25 cellular contexts compared by ENCODE assay signal in the genomic region with DNA sequence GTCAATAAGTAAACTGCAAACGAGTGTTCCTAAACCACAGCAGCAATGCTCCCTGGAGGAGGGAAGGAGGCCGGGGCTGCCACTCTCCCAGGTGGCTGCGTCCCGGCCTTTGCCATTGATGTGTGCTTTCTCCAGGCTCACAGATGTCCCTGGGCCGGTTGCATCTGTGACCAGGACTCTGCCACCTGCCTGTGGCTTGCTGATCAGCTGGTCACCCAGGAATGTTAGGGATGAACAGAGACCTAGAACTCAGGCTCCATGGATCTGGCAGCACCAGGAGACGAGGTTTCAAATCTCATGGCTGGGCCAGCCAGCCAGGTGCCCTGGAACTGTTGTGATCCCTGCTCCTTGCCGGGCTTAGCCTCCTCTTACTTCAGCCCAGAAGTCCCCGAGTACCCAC.
A peak's percentile ranks its signal among the peaks of the same experiment; 100 is the strongest.
DNase-seq lines count a peak whose midpoint lies in the region; TF ChIP-seq lines count a peak whose summit lies in the region.
"Had no signal": no experiment of that assay in that cellular context is flagged by ENCODE, and none has a peak within 500 bp of the region (broad histone marks: within the 10 kb centered on the region; RNA-seq: fewer than 3 reads in every experiment).

No MANE protein-coding gene starts in this region.

- 88% methylated on average over 5 of the region's 8 CpGs for WGBS in esophagus muscularis mucosa
- WGBS in mammary epithelial cell (ENCODE audit: low coverage, missing lambda C conversion rate): 97% methylated on average over 5 of the region's 8 CpGs

- H3K9me3 Mint-ChIP-seq in nephron: no peaks in the 10 kb centered on the region
- H3K9me3 Mint-ChIP-seq: CD4-positive, alpha-beta memory T cell had no signal

- peak overlapping the region; percentile 4 to 86 (median 46) for H3K27ac Mint-ChIP-seq in nephron
- H3K27ac Mint-ChIP-seq: CD4-positive, alpha-beta memory T cell had no signal

- H2AFZ ChIP-seq in mammary epithelial cell (ENCODE audit: low read depth, low read length): no peak overlapping the region

- no peak overlapping the region for H3K4me3 Mint-ChIP-seq in nephron
- H3K4me3 Mint-ChIP-seq: CD4-positive, alpha-beta memory T cell had no signal

- in situ Hi-C loops in mammary epithelial cell (cut with MboI; ENCODE audit: low sequenced_read_pairs in 2 of 2): no loop called here

- no peaks in the 10 kb centered on the region for H4K20me1 ChIP-seq in BLaER1
- H4K20me1 ChIP-seq in mammary epithelial cell (ENCODE audit: insufficient read depth, low read length): no peaks in the 10 kb centered on the region

- peaks cover 32% of the 10 kb centered on the region for H3K4me1 Mint-ChIP-seq in nephron

- peaks cover 13% of the 10 kb centered on the region for H3K27me3 ChIP-seq in BLaER1
- peaks cover 0 to 3% (median 0%) of the 10 kb centered on the region in 4 donors for H3K27me3 ChIP-seq in esophagus muscularis mucosa
- no peaks in the 10 kb centered on the region for H3K27me3 ChIP-seq in mammary epithelial cell (ENCODE audit: insufficient read depth, low read length)
- H3K27me3 ChIP-seq: SJSA1 had no signal

- H3K4me2 ChIP-seq in BLaER1 (peak overlapping the region; percentile 49), mammary epithelial cell (ENCODE audit: insufficient read depth, low read depth, low read length) (no peak overlapping the region)

- DNase-seq in SK-N-MC (ENCODE audit: low read depth, low spot score): no peak
- peak; percentile 83 for DNase-seq in esophagus muscularis mucosa (ENCODE audit: extremely low spot score)
- DNase-seq in foreskin melanocyte: no peak
- DNase-seq in stimulated activated CD8-positive, alpha-beta memory T cell treated with anti-CD3 and anti-CD28 coated beads, Interleukin-4, amount 100 ng/mL, for 48 hours: no peak
- DNase-seq in NCI-H2029 (lab: John Stamatoyannopoulos, UW): no peak
- no peak for DNase-seq in mammary epithelial cell
- DNase-seq: C1 segment of cervical spinal cord; CD4-positive, alpha-beta memory T cell; COR-L47; EL; GF-D8; GOT3; NCI-H1092; NCI-H1417 treated with DMSO at 0.1 percent for 48 hours; NCI-H1694 treated with DMSO at 0.1 percent for 48 hours; NCI-H2107; NCI-H446; NCI-H524 treated with DMSO at 0.1 percent for 48 hours; NCI-H774; PC-3; Right ventricle myocardium superior had no signal

- no peak for TF ChIP-seq POLR2A in esophagus muscularis mucosa (IDR thresholded peaks at IDR 0.05; ENCODE audit: low read depth)

- no peak for TF ChIP-seq CTCF in esophagus muscularis mucosa (IDR thresholded peaks at IDR 0.05)
- TF ChIP-seq CTCF in nephron (IDR thresholded peaks at IDR 0.05; ENCODE audit: unreplicated experiment in 3 of 3): no peak
- TF ChIP-seq CTCF in mammary epithelial cell (conservative IDR thresholded peaks at IDR 0.05 in 1 of 2, IDR thresholded peaks at IDR 0.05 in 1 of 2; ENCODE audit: extremely low read depth in 1 of 2, insufficient read depth in 1 of 2, low read depth in 1 of 2, low read length in 2 of 2): no peak

- H3K36me3 ChIP-seq in BLaER1: no peaks in the 10 kb centered on the region
- H3K36me3 ChIP-seq in SK-N-MC (ENCODE audit: insufficient read depth, low read length): no peaks in the 10 kb centered on the region
- no peaks in the 10 kb centered on the region for H3K36me3 ChIP-seq in esophagus muscularis mucosa
- H3K36me3 ChIP-seq in mammary epithelial cell (ENCODE audit: insufficient read depth, low read length): no peaks in the 10 kb centered on the region
- H3K36me3 ChIP-seq: SJSA1 had no signal

- no peak for TF ChIP-seq EP300 in esophagus muscularis mucosa (IDR thresholded peaks at IDR 0.05)

- H3K9me3 ChIP-seq in BLaER1 (no peaks in the 10 kb centered on the region), SK-N-MC (ENCODE audit: low read depth, low read length) (no peaks in the 10 kb centered on the region), esophagus muscularis mucosa (no peaks in the 10 kb centered on the region), mammary epithelial cell (replicated peaks; ENCODE audit: insufficient read depth, low read length) (no peaks in the 10 kb centered on the region)
- H3K9me3 ChIP-seq: SJSA1 had no signal

- no peaks in the 10 kb centered on the region for H3K36me3 Mint-ChIP-seq in nephron (ENCODE audit: low read depth)
- H3K36me3 Mint-ChIP-seq: CD4-positive, alpha-beta memory T cell had no signal

- intact Hi-C loops in esophagus muscularis mucosa (cut with DNase I): no loop called here
- intact Hi-C loops in mammary epithelial cell (cut with micrococcal nuclease): no loop called here

- H3K27ac ChIP-seq in BLaER1 (no peak overlapping the region), SK-N-MC (peak overlapping the region; percentile 99), esophagus muscularis mucosa (replicated peaks in 1 of 4) (no peak overlapping the region), mammary epithelial cell (ENCODE audit: insufficient read depth, low read depth, low read length) (no peak overlapping the region)
- H3K27ac ChIP-seq: HL-60, SJSA1 had no signal

- CTCF ChIA-PET in mammary epithelial cell (lab: Charles Lee; ENCODE audit: low non-redundant PET): no interaction called here

- no peaks in the 10 kb centered on the region for H3K79me2 ChIP-seq in mammary epithelial cell (ENCODE audit: insufficient read depth, low read length)

- H3K27me3 Mint-ChIP-seq in nephron (ENCODE audit: low read depth): peaks cover 53% of the 10 kb centered on the region

- H3K4me3 ChIP-seq in BLaER1: no peak overlapping the region
- H3K4me3 ChIP-seq in SK-N-MC: no peak overlapping the region
- no peak overlapping the region for H3K4me3 ChIP-seq in esophagus muscularis mucosa
- H3K4me3 ChIP-seq in mammary epithelial cell (replicated peaks in 1 of 3; ENCODE audit: insufficient read depth in 1 of 3, low read depth in 2 of 3, low read length in 3 of 3): no peak overlapping the region
- H3K4me3 ChIP-seq: SJSA1 had no signal

- H3K4me1 ChIP-seq in BLaER1 (peaks cover 49% of the 10 kb centered on the region), esophagus muscularis mucosa (peaks cover 8 to 27% (median 24%) of the 10 kb centered on the region in 4 donors), mammary epithelial cell (ENCODE audit: insufficient read depth, low read length) (peaks cover 21% of the 10 kb centered on the region)

- H3K9ac ChIP-seq in BLaER1: no peak overlapping the region
- H3K9ac ChIP-seq in SK-N-MC (ENCODE audit: insufficient read length): peak overlapping the region; percentile 84
- H3K9ac ChIP-seq in mammary epithelial cell (ENCODE audit: insufficient read depth, low read length): no peak overlapping the region

- BruUV-seq in mammary epithelial cell (replicated peaks; lab: Mats Ljungman, UMichigan): no TSS peak

- dilution Hi-C loops in mammary epithelial cell (cut with HindIII; ENCODE audit: low sequenced_read_pairs): no loop called here
